Comparison of ENCODE assay signal across 22 cellular contexts in the genomic region with DNA sequence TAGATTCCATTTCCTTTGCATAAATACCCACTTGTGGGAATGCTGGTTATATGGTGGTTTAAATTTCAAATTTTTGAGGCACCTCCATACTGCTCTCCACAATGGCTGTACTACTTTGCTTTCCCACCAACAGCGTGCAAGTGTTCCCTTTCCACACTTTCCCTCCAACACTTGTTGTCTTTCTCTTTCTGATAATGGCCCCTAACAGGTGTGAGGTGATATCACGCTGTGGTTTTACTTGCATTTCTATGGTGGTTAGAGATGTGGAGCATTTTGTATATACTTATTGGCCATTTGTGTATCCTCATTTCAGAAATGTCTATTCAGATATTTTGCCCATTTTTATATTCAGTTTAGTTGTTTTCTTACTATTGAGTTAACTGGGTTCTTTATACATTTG.
"Had no signal": no experiment of that assay in that cellular context is flagged by ENCODE, and none has a peak within 500 bp of the region (broad histone marks: within the 10 kb centered on the region; RNA-seq: fewer than 3 reads in every experiment).

No MANE protein-coding gene starts in this region.

- H3K36me3 ChIP-seq: colonic mucosa, esophagus squamous epithelium, gastrocnemius medialis, heart right ventricle, left lung, lower lobe of right lung had no signal

- H3K9me3 ChIP-seq: colonic mucosa, esophagus squamous epithelium, gastrocnemius medialis, left lung, lower lobe of right lung had no signal

- H3K27ac ChIP-seq: colonic mucosa, epithelial cell of prostate, esophagus squamous epithelium, gastrocnemius medialis, heart right ventricle, left lung, lower lobe of right lung had no signal

- H3K4me1 ChIP-seq: colonic mucosa, esophagus squamous epithelium, gastrocnemius medialis, heart right ventricle, left lung, lower lobe of right lung had no signal

- H3K27me3 ChIP-seq: colonic mucosa, esophagus squamous epithelium, gastrocnemius medialis, left lung had no signal

- DNase-seq: colonic mucosa; cortex of kidney; effector CD8-positive, alpha-beta T cell; effector memory CD8-positive, alpha-beta T cell; endodermal cell; erythroblast; esophagus squamous epithelium; foreskin fibroblast; foreskin melanocyte; gastrocnemius medialis; glutamatergic neuron; head of caudate nucleus; heart right ventricle; hippocampal formation; left cardiac atrium; left lung; left ventricle myocardium superior; lower lobe of right lung; mesenchymal stem cell; mucosa of descending colon; naive thymus-derived CD4-positive, alpha-beta T cell had no signal

- H3K4me3 ChIP-seq: colonic mucosa, esophagus squamous epithelium, gastrocnemius medialis, heart right ventricle, left lung, lower lobe of right lung, mucosa of descending colon had no signal
